1 cellular context compared by ENCODE assay signal in the genomic region with DNA sequence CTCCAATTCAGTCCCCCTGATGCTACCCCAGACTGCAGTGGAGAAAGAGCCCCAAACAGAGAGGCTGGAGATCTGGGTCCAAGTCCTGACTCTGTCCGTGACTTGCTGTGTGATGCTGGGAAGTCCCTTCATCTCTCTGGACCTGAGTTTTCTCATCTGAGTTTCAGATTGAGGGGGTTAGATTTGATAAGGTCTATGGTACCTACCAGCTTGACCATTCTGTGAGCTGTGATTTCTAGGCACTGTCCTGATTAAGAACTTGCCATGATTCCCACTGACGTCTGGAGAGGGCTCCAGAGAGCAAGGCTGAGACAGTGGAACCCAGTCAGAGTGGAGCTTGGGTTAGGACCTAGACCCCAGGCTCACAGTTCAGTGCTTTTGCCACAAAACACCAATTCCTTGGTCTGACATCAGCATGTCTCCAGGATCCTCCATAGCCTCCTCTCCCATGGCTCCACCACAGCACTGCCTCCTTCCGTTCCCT.
TF ChIP-seq lines count a peak whose summit lies in the region.

No MANE protein-coding gene starts in this region.

TF ChIP-seq in H1, 55 proteins besides CTCF, POLR2A, EP300 and RAD21:
- no peak for TF ChIP-seq SP4 (IDR thresholded peaks at IDR 0.05; ENCODE audit: low read length)
- TF ChIP-seq EGR1 (IDR thresholded peaks at IDR 0.05; ENCODE audit: borderline replicate concordance, low read depth, low read length): no peak
- no peak for TF ChIP-seq E2F6 (IDR thresholded peaks at IDR 0.05)
- no peak for TF ChIP-seq CHD2 (IDR thresholded peaks at IDR 0.05; ENCODE audit: low read length)
- TF ChIP-seq GABPA (IDR thresholded peaks at IDR 0.05; ENCODE audit: borderline replicate concordance, insufficient read depth, low read length): no peak
- TF ChIP-seq TAF1 (IDR thresholded peaks at IDR 0.05; ENCODE audit: low read depth, low read length): no peak
- no peak for TF ChIP-seq CBX5 (IDR thresholded peaks at IDR 0.05; ENCODE audit: low read depth, low read length)
- TF ChIP-seq RNF2 (IDR thresholded peaks at IDR 0.05; ENCODE audit: borderline replicate concordance, low read depth, low read length, missing control alignments, poor library complexity, severe bottlenecking): no peak
- no peak for TF ChIP-seq SRF (IDR thresholded peaks at IDR 0.05; ENCODE audit: low read depth, low read length)
- TF ChIP-seq EZH2 (IDR thresholded peaks at IDR 0.05; ENCODE audit: low read depth, low read length, severe bottlenecking): no peak
- TF ChIP-seq HDAC2 (IDR thresholded peaks at IDR 0.05; ENCODE audit: borderline replicate concordance in 1 of 2, low read depth in 2 of 2, low read length in 2 of 2): no peak
- TF ChIP-seq SIN3A (conservative IDR thresholded peaks at IDR 0.05 in 1 of 2, IDR thresholded peaks at IDR 0.05 in 1 of 2; ENCODE audit: low read depth in 1 of 2, low read length in 2 of 2): no peak
